In the genomic region with DNA sequence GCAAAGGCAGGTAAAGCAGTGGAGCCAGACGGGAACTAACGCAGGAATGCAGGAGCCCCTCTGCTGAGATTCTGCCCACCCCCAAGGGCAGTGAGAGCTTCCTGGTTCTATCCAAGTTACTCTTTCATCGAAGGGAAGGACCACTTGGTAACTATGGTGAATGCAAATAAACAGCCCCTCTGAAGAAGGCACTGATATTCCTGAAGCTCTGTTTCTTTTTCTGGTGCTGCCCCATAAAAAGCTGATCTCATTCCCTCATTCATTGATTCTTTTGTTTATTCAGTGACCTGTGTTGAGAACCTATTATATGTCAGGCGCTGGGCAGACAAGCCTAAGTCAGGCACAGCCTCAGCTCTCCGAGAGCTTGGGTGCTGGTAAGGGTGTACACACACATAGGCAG, we compare ENCODE assay signal across 18 cellular contexts.
DNase-seq lines count a peak whose midpoint lies in the region; TF ChIP-seq lines count a peak whose summit lies in the region.
"Had no signal": no experiment of that assay in that cellular context is flagged by ENCODE, and none has a peak within 500 bp of the region (broad histone marks: within the 10 kb centered on the region; RNA-seq: fewer than 3 reads in every experiment).

No MANE protein-coding gene starts in this region.

- in situ Hi-C loops in transverse colon (cut with MboI; ENCODE audit: low pct_ligation_motif_present in 1 of 4, low pct_unique_long_range_greater_than_20kb in 1 of 4, low sequenced_read_pairs in 3 of 4): loop anchor here in 1 of 4 donors (10.0 kb wide), 1 partner anchor 134 kb away; no protein-coding TSS in a partner anchor

- H3K36me3 Mint-ChIP-seq in glutamatergic neuron (ENCODE audit: unreplicated experiment): no peaks in the 10 kb centered on the region
- no peaks in the 10 kb centered on the region for H3K36me3 Mint-ChIP-seq in HFFc6 (ENCODE audit: low read depth)
- H3K36me3 Mint-ChIP-seq: stimulated activated naive B cell treated with anti-CD40 and anti-IgM and Interleukin-4, amounts not matched to agents 10 μg/mL and 1 μg/mL and 100 μg/mL, for 72 hours had no signal

- intact Hi-C loops in transverse colon (cut with DNase I; ENCODE audit: low total_unique reads): no loop called here

- no peaks in the 10 kb centered on the region for H3K9me3 ChIP-seq in transverse colon
- H3K9me3 ChIP-seq: left ventricle myocardium inferior, tibial nerve had no signal

- H3K27me3 Mint-ChIP-seq in glutamatergic neuron (ENCODE audit: unreplicated experiment) (peaks cover 5% of the 10 kb centered on the region), HFFc6 (ENCODE audit: insufficient read depth) (no peaks in the 10 kb centered on the region)

- H3K27me3 ChIP-seq in transverse colon: no peaks in the 10 kb centered on the region
- H3K27me3 ChIP-seq: BLaER1 treated with 17β-estradiol and CSF1 and Interleukin-3, amounts not matched to agents 10 nM and 100 nM; tibial nerve had no signal

- H3K4me1 ChIP-seq in transverse colon: peaks cover 0 to 10% (median 4%) of the 10 kb centered on the region in 4 donors
- H3K4me1 ChIP-seq: left ventricle myocardium inferior, tibial nerve had no signal

- H3K27ac Mint-ChIP-seq in glutamatergic neuron (ENCODE audit: unreplicated experiment) (peak overlapping the region; percentile 38), HFFc6 (no peak overlapping the region)
- H3K27ac Mint-ChIP-seq: activated T-helper 1 cell treated with anti-CD3 and anti-CD28 coated beads, Interleukin-12 subunit alpha, Interleukin-12 subunit beta, Interleukin-2, Interleukin-4 antibody, amounts not matched to agents 30 ng/mL and 10 ng/mL and 1 ng/mL, durations not matched to agents 14 hours and 24 hours and 36 hours; effector memory CD8-positive, alpha-beta T cell; stimulated activated naive B cell treated with anti-CD40 and anti-IgM and Interleukin-4, amounts not matched to agents 10 μg/mL and 1 μg/mL and 100 μg/mL, for 72 hours; T-helper 1 cell treated with Interleukin-12 subunit alpha and Interleukin-12 subunit beta and Interleukin-4 antibody, amounts not matched to agents 30 μg/mL and 1 μg/mL, for 36 hours had no signal

- WGBS in transverse colon (ENCODE audit: low coverage in 1 of 2), 2 donors: 46 to 60% methylated on average over 5 of the region's 5 CpGs

- TF ChIP-seq POLR2A in transverse colon (IDR thresholded peaks at IDR 0.05): no peak

- DNase-seq in NCI-H2107 treated with DMSO at 0.1 percent for 48 hours (lab: John Stamatoyannopoulos, UW; ENCODE audit: unreplicated experiment) (peak; percentile 84), NCI-H2107 (lab: John Stamatoyannopoulos, UW) (no peak), NCI-H69 (lab: John Stamatoyannopoulos, UW) (peak; percentile 95), glutamatergic neuron (no peak), transverse colon (no peak), H4 (ENCODE audit: low spot score) (no peak), GF-D8 (lab: John Stamatoyannopoulos, UW) (no peak), HFFc6 (no peak)
- DNase-seq: 8988T; effector memory CD8-positive, alpha-beta T cell; left ventricle myocardium inferior; stimulated activated CD4-positive, alpha-beta T cell treated with anti-CD3 and anti-CD28 coated beads, Interleukin-12 subunit alpha, Interleukin-12 subunit beta, amount 100 ng/mL, for 4 hours; stimulated activated naive B cell treated with anti-CD40 and anti-IgM and Interleukin-4, amounts not matched to agents 10 μg/mL and 1 μg/mL and 100 μg/mL, for 72 hours had no signal

- H3K4me3 ChIP-seq in transverse colon: no peak overlapping the region
- H3K4me3 ChIP-seq: BLaER1 treated with 17β-estradiol and CSF1 and Interleukin-3, amounts not matched to agents 10 nM and 100 nM; left ventricle myocardium inferior; tibial nerve had no signal

- H3K4me3 Mint-ChIP-seq in glutamatergic neuron (ENCODE audit: unreplicated experiment): no peak overlapping the region
- H3K4me3 Mint-ChIP-seq in HFFc6: no peak overlapping the region
- H3K4me3 Mint-ChIP-seq: activated T-helper 1 cell treated with anti-CD3 and anti-CD28 coated beads, Interleukin-12 subunit alpha, Interleukin-12 subunit beta, Interleukin-2, Interleukin-4 antibody, amounts not matched to agents 30 ng/mL and 10 ng/mL and 1 ng/mL, durations not matched to agents 14 hours and 24 hours and 36 hours; central memory CD8-positive, alpha-beta T cell; effector memory CD8-positive, alpha-beta T cell; stimulated activated naive B cell treated with anti-CD40 and anti-IgM and Interleukin-4, amounts not matched to agents 10 μg/mL and 1 μg/mL and 100 μg/mL, for 72 hours; T-helper 1 cell treated with Interleukin-12 subunit alpha and Interleukin-12 subunit beta and Interleukin-4 antibody, amounts not matched to agents 30 μg/mL and 1 μg/mL, for 36 hours had no signal

- H3K36me3 ChIP-seq in transverse colon: no peaks in the 10 kb centered on the region
- H3K36me3 ChIP-seq: BLaER1 treated with 17β-estradiol and CSF1 and Interleukin-3, amounts not matched to agents 10 nM and 100 nM; left ventricle myocardium inferior; tibial nerve had no signal

- H3K27ac ChIP-seq in transverse colon: no peak overlapping the region
- H3K27ac ChIP-seq: BLaER1 treated with 17β-estradiol and CSF1 and Interleukin-3, amounts not matched to agents 10 nM and 100 nM; left ventricle myocardium inferior; tibial nerve had no signal

- no peak for TF ChIP-seq EP300 in transverse colon (IDR thresholded peaks at IDR 0.05; ENCODE audit: low read depth)

- peaks cover 7% of the 10 kb centered on the region for H3K9me3 Mint-ChIP-seq in glutamatergic neuron (ENCODE audit: unreplicated experiment)
- peaks cover 49% of the 10 kb centered on the region for H3K9me3 Mint-ChIP-seq in HFFc6
- H3K9me3 Mint-ChIP-seq: activated T-helper 1 cell treated with anti-CD3 and anti-CD28 coated beads, Interleukin-12 subunit alpha, Interleukin-12 subunit beta, Interleukin-2, Interleukin-4 antibody, amounts not matched to agents 30 ng/mL and 10 ng/mL and 1 ng/mL, durations not matched to agents 14 hours and 24 hours and 36 hours; central memory CD8-positive, alpha-beta T cell; effector memory CD8-positive, alpha-beta T cell; T-helper 1 cell treated with Interleukin-12 subunit alpha and Interleukin-12 subunit beta and Interleukin-4 antibody, amounts not matched to agents 30 μg/mL and 1 μg/mL, for 36 hours had no signal

- TF ChIP-seq CTCF in glutamatergic neuron (IDR thresholded peaks at IDR 0.05; ENCODE audit: partially characterized antibody, unreplicated experiment) (no peak), transverse colon (IDR thresholded peaks at IDR 0.05) (no peak), HFFc6 (IDR thresholded peaks at IDR 0.05) (no peak)

- H3K4me1 Mint-ChIP-seq in glutamatergic neuron (ENCODE audit: low read depth, unreplicated experiment) (peaks cover 28% of the 10 kb centered on the region), HFFc6 (ENCODE audit: low read depth) (no peaks in the 10 kb centered on the region)
- H3K4me1 Mint-ChIP-seq: central memory CD8-positive, alpha-beta T cell; stimulated activated naive B cell treated with anti-CD40 and anti-IgM and Interleukin-4, amounts not matched to agents 10 μg/mL and 1 μg/mL and 100 μg/mL, for 72 hours had no signal

Comparison
In these comparisons a context has a peak if more than half of its experiments do, and no peak if none do; other contexts are left out.
1. DNase-seq: peak in NCI-H2107 treated with DMSO at 0.1 percent for 48 hours (single experiment) and NCI-H69 (single experiment); none in NCI-H2107 (single experiment), glutamatergic neuron (single experiment), transverse colon (single experiment), H4 (single experiment), GF-D8 (single experiment) and HFFc6 (single experiment).